1 cellular context compared by ENCODE assay signal in the genomic region with DNA sequence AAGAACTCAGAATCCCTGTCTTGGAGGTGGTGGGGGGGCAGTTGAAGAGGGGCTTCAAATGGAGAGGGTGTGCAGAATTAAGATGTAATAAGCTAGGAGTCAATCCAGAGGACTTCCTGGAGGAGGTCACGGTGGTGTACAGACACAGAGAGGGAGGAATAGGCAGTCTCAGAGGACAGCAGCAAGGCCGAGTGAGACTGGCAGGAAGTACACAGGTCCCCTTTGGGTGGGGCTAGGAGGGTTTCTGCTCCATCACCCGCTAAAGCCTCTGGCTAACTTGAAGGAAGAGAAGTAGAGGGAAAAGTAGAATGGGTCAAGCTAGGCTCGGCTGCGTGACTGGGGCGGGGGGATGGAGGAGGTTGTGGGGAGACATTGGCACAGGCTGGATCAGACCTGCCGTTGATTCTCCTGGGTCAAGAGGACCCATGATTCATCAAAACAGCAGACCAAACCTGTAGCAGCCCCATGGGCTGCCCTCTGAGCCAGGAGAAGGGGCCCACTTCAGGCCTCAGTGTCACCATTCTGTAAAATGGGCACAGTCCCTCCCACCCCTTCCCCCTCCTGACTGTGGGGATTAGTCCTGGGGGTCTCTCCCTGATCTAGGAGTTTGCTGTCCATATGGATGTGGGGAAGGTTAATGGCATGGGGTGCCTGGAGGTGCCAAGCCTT.
TF ChIP-seq lines count a peak whose summit lies in the region.

No MANE protein-coding gene starts in this region.

TF ChIP-seq in HepG2, 621 proteins besides CTCF, POLR2A, EP300 and RAD21:
- TF ChIP-seq ZNF629 (CRISPR knock-in tag; conservative IDR thresholded peaks at IDR 0.05) (peak; percentile 78), NR2C2 (CRISPR knock-in tag; IDR thresholded peaks at IDR 0.05; ENCODE audit: borderline replicate concordance) (no peak)
